ENCODE assay signal across 1 cellular context in the genomic region with DNA sequence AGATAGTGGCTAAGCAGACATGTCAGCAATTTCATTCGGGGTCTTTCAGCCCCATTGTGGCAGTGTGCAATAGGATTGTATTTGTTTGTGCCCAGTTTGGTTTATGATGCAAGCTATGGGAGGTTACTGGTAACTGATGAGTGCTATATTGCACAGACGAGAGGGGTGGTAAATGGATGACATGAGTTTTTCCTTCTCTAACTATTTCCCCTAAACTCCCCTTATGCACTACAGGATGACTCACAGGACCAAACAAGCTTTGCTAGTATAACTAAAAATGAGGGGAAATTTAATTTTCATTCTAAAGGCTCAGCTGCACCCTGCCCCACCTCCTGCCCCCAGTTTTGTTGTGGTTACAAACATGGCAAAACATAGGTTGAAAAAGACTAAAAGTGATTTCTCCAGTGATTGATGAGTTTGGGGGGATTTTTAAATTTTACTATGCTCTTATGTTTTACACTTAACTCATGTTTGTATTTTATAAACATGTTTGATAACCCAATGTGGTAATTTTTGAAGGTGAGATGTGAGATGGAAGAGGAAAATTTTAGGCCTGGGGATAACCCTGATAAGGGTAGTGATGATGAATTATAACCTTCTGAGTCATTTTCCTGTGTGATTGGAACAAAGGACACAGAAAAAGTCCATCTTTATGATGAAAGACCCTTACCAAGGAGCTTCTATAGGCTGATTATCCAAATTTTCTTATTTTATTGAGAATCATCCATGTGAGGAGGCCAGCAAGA.
TF ChIP-seq lines count a peak whose summit lies in the region.

No MANE protein-coding gene starts in this region.

TF ChIP-seq in HepG2, 621 proteins besides CTCF, POLR2A, EP300 and RAD21 (continued from another document):
- TF ChIP-seq, protein P1, sequence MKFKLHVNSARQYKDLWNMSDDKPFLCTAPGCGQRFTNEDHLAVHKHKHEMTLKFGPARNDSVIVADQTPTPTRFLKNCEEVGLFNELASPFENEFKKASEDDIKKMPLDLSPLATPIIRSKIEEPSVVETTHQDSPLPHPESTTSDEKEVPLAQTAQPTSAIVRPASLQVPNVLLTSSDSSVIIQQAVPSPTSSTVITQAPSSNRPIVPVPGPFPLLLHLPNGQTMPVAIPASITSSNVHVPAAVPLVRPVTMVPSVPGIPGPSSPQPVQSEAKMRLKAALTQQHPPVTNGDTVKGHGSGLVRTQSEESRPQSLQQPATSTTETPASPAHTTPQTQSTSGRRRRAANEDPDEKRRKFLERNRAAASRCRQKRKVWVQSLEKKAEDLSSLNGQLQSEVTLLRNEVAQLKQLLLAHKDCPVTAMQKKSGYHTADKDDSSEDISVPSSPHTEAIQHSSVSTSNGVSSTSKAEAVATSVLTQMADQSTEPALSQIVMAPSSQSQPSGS (CRISPR knock-in tag; IDR thresholded peaks at IDR 0.05) = no peak
- TF ChIP-seq ZMAT3 (CRISPR knock-in tag; conservative IDR thresholded peaks at IDR 0.05) (no peak), ZNF782 (CRISPR knock-in tag; IDR thresholded peaks at IDR 0.05; ENCODE audit: borderline replicate concordance) (no peak), NCOA1 (CRISPR knock-in tag; IDR thresholded peaks at IDR 0.05) (no peak), KDM4B (CRISPR knock-in tag; IDR thresholded peaks at IDR 0.05) (no peak), ZNF841 (CRISPR knock-in tag; IDR thresholded peaks at IDR 0.05; ENCODE audit: borderline replicate concordance) (no peak)
- TF ChIP-seq, protein P2, sequence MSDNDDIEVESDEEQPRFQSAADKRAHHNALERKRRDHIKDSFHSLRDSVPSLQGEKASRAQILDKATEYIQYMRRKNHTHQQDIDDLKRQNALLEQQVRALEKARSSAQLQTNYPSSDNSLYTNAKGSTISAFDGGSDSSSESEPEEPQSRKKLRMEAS (IDR thresholded peaks at IDR 0.05) = no peak
- TF ChIP-seq, protein P3, sequence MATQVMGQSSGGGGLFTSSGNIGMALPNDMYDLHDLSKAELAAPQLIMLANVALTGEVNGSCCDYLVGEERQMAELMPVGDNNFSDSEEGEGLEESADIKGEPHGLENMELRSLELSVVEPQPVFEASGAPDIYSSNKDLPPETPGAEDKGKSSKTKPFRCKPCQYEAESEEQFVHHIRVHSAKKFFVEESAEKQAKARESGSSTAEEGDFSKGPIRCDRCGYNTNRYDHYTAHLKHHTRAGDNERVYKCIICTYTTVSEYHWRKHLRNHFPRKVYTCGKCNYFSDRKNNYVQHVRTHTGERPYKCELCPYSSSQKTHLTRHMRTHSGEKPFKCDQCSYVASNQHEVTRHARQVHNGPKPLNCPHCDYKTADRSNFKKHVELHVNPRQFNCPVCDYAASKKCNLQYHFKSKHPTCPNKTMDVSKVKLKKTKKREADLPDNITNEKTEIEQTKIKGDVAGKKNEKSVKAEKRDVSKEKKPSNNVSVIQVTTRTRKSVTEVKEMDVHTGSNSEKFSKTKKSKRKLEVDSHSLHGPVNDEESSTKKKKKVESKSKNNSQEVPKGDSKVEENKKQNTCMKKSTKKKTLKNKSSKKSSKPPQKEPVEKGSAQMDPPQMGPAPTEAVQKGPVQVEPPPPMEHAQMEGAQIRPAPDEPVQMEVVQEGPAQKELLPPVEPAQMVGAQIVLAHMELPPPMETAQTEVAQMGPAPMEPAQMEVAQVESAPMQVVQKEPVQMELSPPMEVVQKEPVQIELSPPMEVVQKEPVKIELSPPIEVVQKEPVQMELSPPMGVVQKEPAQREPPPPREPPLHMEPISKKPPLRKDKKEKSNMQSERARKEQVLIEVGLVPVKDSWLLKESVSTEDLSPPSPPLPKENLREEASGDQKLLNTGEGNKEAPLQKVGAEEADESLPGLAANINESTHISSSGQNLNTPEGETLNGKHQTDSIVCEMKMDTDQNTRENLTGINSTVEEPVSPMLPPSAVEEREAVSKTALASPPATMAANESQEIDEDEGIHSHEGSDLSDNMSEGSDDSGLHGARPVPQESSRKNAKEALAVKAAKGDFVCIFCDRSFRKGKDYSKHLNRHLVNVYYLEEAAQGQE (IDR thresholded peaks at IDR 0.05; ENCODE audit: borderline replicate concordance in 1 of 2, low read depth in 1 of 2, low read length in 2 of 2) = no peak
